8 cellular contexts compared by ENCODE assay signal in the genomic region with DNA sequence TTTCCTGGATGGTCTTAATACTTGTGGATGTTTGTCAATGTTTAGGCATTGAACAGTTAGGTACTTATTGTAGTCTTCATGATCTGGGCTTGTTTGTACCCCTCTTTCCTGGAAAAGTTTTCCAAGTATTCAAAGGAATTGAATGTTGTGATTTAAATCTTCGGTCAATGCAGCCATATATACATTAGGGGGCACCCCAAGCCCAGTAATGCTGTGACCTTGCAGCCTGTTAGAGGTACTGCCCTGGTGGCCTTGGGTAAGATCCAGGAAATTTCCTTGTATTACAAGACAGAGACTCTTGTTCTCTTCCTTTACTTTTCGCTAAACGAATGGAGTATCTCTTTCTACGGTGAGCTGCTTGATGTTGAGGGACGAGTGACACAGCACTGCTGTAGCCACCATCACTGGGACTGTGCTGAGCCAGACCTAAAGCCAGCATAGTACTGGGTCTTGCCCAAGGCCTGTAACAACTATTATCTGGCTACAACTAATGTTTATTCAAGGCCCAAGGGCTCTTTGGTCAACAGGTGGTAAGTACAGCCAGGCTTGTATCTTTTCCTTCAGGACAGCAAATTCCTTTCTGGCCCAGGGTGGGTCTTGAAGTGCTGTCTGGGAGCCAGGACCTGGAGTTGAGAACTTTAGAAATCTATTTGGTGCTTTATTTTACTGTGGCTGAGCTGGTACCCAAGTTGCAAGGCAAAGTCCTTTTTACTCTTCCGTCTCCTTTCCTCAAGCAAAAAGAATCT.
DNase-seq lines count a peak whose midpoint lies in the region; ATAC-seq and TF ChIP-seq lines count a peak whose summit lies in the region.

No MANE protein-coding gene starts in this region.

- no peaks in the 10 kb centered on the region for H3K4me1 Mint-ChIP-seq in Calu3 (ENCODE audit: low read depth, unreplicated experiment)

- no peaks in the 10 kb centered on the region for H3K9me3 Mint-ChIP-seq in Calu3 (ENCODE audit: low read depth, unreplicated experiment)

- BruUV-seq in Calu3 (replicated peaks; lab: Mats Ljungman, UMichigan), result no TSS peak

- no peaks in the 10 kb centered on the region for H3K27me3 Mint-ChIP-seq in Calu3 (ENCODE audit: unreplicated experiment)

- CTCF ChIA-PET in Calu3 (lab: Charles Lee), result interaction anchor here (0.6 kb wide), 1 partner anchor 838 kb away, joined by 3 read pairs; no protein-coding TSS in a partner anchor

- TF ChIP-seq CTCF in Calu3 (IDR thresholded peaks at IDR 0.05; ENCODE audit: unreplicated experiment), result no peak

- intact Hi-C loops in Calu3 (cut with micrococcal nuclease; ENCODE audit: unreplicated experiment), result loop anchor here (2.0 kb wide), 1 partner anchor 79 kb away; no protein-coding TSS in a partner anchor

- peak; percentile 72 for ATAC-seq in GM21381 (IDR thresholded peaks at IDR 0.05; ENCODE audit: unreplicated experiment)
- peak; percentile 78 for ATAC-seq in HG03565 (IDR thresholded peaks at IDR 0.05; ENCODE audit: unreplicated experiment)
- ATAC-seq in esophagus mucosa, result peak; percentile 38

- no peak overlapping the region for H3K27ac Mint-ChIP-seq in Calu3 (ENCODE audit: unreplicated experiment)

- no peak overlapping the region for H3K4me3 Mint-ChIP-seq in Calu3 (ENCODE audit: low read depth, unreplicated experiment)

- peak; percentile 6 for DNase-seq in Calu3
- DNase-seq in GM19238 (ENCODE audit: insufficient read length, low spot score), result no peak
- no peak for DNase-seq in activated T-cell treated with anti-CD3 and anti-CD28 coated beads, Interleukin-2, amount 50 U/mL, for 1 hour
- DNase-seq in dermis blood vessel endothelial cell, result no peak
- DNase-seq in SHP77 (lab: John Stamatoyannopoulos, UW), result no peak

- no peaks in the 10 kb centered on the region for H3K36me3 Mint-ChIP-seq in Calu3 (ENCODE audit: insufficient read depth, unreplicated experiment)
